Comparison of ENCODE assay signal across 15 cellular contexts in the genomic region with DNA sequence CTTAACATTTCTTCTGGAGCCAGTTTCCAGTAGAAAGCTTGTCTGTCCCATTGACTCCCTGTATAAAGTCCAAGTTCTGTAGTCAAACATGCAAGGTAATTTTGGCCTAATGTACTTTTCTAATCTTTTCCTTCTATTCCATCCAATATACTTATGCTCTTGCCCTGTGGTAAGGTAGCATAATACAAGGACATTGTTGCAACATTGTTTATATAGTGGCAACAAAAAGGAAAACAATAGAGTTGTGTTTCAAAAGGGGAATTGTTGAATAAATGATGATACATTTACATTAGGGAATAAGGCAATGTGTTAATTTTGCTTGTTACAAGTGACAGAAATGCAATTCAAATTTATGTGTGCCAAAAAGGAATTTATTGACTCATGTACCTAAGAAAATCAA. TPM values are rescaled to one million over a fixed set of nuclear protein-coding genes. Genes with fewer than 3 reads are reported as not detected.
DNase-seq lines count a peak whose midpoint lies in the region; ATAC-seq and TF ChIP-seq lines count a peak whose summit lies in the region.
"Had no signal": no experiment of that assay in that cellular context is flagged by ENCODE, and none has a peak within 500 bp of the region (broad histone marks: within the 10 kb centered on the region; RNA-seq: fewer than 3 reads in every experiment).

No MANE protein-coding gene starts in this region.

- H3K36me3 ChIP-seq in GM23248 (ENCODE audit: low read depth): peaks cover 3% of the 10 kb centered on the region; the same call in 1 of the 2 replicates
- peaks cover 53% of the 10 kb centered on the region for H3K36me3 ChIP-seq in SJSA1
- H3K36me3 ChIP-seq: BE2C had no signal

- H3F3A ChIP-seq in GM23248 (ENCODE audit: insufficient read depth): peaks cover 42% of the 10 kb centered on the region

- no peak overlapping the region for H3K9ac ChIP-seq in GM23248

- H3K4me3 Mint-ChIP-seq in osteocyte (ENCODE audit: unreplicated experiment): no peak overlapping the region
- H3K4me3 Mint-ChIP-seq: activated CD4-positive, alpha-beta T cell treated with anti-CD3 and anti-CD28 coated beads, Interleukin-2, amount 10 ng/mL, durations not matched to agents 7 days and 5 days; activated T-cell treated with anti-CD3 and anti-CD28 coated beads, Interleukin-2, amount 50 U/mL, for 4 hours; dendritic cell treated with granulocyte-macrophage colony-stimulating factor and Interleukin-4, amounts not matched to agents 40 ng/mL and 50 ng/mL, for 4 days had no signal

- H3K27ac Mint-ChIP-seq in osteocyte (ENCODE audit: unreplicated experiment): peak overlapping the region; percentile 85
- H3K27ac Mint-ChIP-seq: activated CD4-positive, alpha-beta T cell treated with anti-CD3 and anti-CD28 coated beads, Interleukin-2, amount 10 ng/mL, durations not matched to agents 7 days and 5 days; dendritic cell treated with granulocyte-macrophage colony-stimulating factor and Interleukin-4, amounts not matched to agents 40 ng/mL and 50 ng/mL, for 4 days had no signal

- no peaks in the 10 kb centered on the region for H4K20me1 ChIP-seq in GM23248 (ENCODE audit: insufficient read depth)

- H3K4me3 ChIP-seq in GM23248 (peak overlapping the region; percentile 34; the same call in 1 of the 2 replicates), SJSA1 (no peak overlapping the region)

- peak overlapping the region; percentile 61 for H3K27ac ChIP-seq in GM23248
- H3K27ac ChIP-seq in SJSA1: peak overlapping the region; percentile 45
- H3K27ac ChIP-seq in epithelial cell of prostate: peak overlapping the region; percentile 56

- H3K9me3 ChIP-seq in GM23248 (ENCODE audit: low read depth) (no peaks in the 10 kb centered on the region), SJSA1 (replicated peaks) (no peaks in the 10 kb centered on the region)
- H3K9me3 ChIP-seq: BE2C had no signal

- peaks cover 4% of the 10 kb centered on the region; the same call in 1 of the 2 replicates for H3K9me2 ChIP-seq in GM23248 (ENCODE audit: insufficient read depth)

- H3K4me2 ChIP-seq in GM23248 (ENCODE audit: unreplicated experiment): peak overlapping the region; percentile 62

- in situ Hi-C loops in GM23248 (cut with MboI): no loop called here

- H3K79me2 ChIP-seq in GM23248 (ENCODE audit: insufficient read depth): no peaks in the 10 kb centered on the region

- peaks cover 53% of the 10 kb centered on the region for H3K36me3 Mint-ChIP-seq in osteocyte (ENCODE audit: unreplicated experiment)

- peaks cover 43% of the 10 kb centered on the region for H3K4me1 ChIP-seq in GM23248 (ENCODE audit: insufficient read depth)
- H3K4me1 ChIP-seq in SJSA1 (replicated peaks): peaks cover 36% of the 10 kb centered on the region
- H3K4me1 ChIP-seq: BE2C had no signal

- no peak overlapping the region for H2AFZ ChIP-seq in GM23248

- H3K4me1 Mint-ChIP-seq in osteocyte (ENCODE audit: unreplicated experiment): peaks cover 36% of the 10 kb centered on the region
- H3K4me1 Mint-ChIP-seq: activated CD4-positive, alpha-beta T cell treated with anti-CD3 and anti-CD28 coated beads, Interleukin-2, amount 10 ng/mL, durations not matched to agents 7 days and 5 days had no signal

- TF ChIP-seq CTCF in osteocyte (IDR thresholded peaks at IDR 0.05): no peak

- no peak for ATAC-seq in GM21367 (IDR thresholded peaks at IDR 0.05; ENCODE audit: unreplicated experiment)
- ATAC-seq in GM21390 (IDR thresholded peaks at IDR 0.05; ENCODE audit: unreplicated experiment): no peak
- no peak for ATAC-seq in GM18861 (IDR thresholded peaks at IDR 0.05; ENCODE audit: unreplicated experiment)
- ATAC-seq: activated T-cell treated with anti-CD3 and anti-CD28 coated beads, Interleukin-2, amount 50 U/mL, for 4 hours had no signal

- H3K27me3 Mint-ChIP-seq in osteocyte (ENCODE audit: unreplicated experiment): no peaks in the 10 kb centered on the region
- H3K27me3 Mint-ChIP-seq: activated CD4-positive, alpha-beta T cell treated with anti-CD3 and anti-CD28 coated beads, Interleukin-2, amount 10 ng/mL, durations not matched to agents 7 days and 5 days; dendritic cell treated with granulocyte-macrophage colony-stimulating factor and Interleukin-4, amounts not matched to agents 40 ng/mL and 50 ng/mL, for 4 days had no signal

- H3K27me3 ChIP-seq in GM23248 (replicated peaks; ENCODE audit: insufficient read depth): no peaks in the 10 kb centered on the region
- H3K27me3 ChIP-seq in SJSA1 (replicated peaks): no peaks in the 10 kb centered on the region
- H3K27me3 ChIP-seq: BE2C had no signal

- DNase-seq in GM23248 (peak; percentile 46), SJSA1 (ENCODE audit: low read depth in 1 of 2, low spot score in 2 of 2) (no peak), epithelial cell of prostate (ENCODE audit: low read depth, low spot score) (no peak), osteocyte (ENCODE audit: extremely low spot score, unreplicated experiment) (no peak)
- no peak for DNase-seq in effector CD4-positive, alpha-beta T cell
- DNase-seq: activated CD4-positive, alpha-beta T cell treated with anti-CD3 and anti-CD28 coated beads, Interleukin-2, amount 10 ng/mL, durations not matched to agents 7 days and 5 days; activated T-cell treated with anti-CD3 and anti-CD28 coated beads, Interleukin-2, amount 50 U/mL, for 4 hours; BE2C; NCI-H2171; posterior cingulate gyrus; SHP77 had no signal

- no peaks in the 10 kb centered on the region for H3K9me3 Mint-ChIP-seq in osteocyte (ENCODE audit: unreplicated experiment)
- H3K9me3 Mint-ChIP-seq: activated CD4-positive, alpha-beta T cell treated with anti-CD3 and anti-CD28 coated beads, Interleukin-2, amount 10 ng/mL, durations not matched to agents 7 days and 5 days; activated T-cell treated with anti-CD3 and anti-CD28 coated beads, Interleukin-2, amount 50 U/mL, for 4 hours; dendritic cell treated with granulocyte-macrophage colony-stimulating factor and Interleukin-4, amounts not matched to agents 40 ng/mL and 50 ng/mL, for 4 days had no signal

RNA-seq across cellular contexts. Expression of a gene that starts 27.9 kb away (rescaled TPM):
- not detected in 2 replicates for total RNA-seq in GM23248 (2014; rRNA removed; shearing (Covaris generic))
- polyA plus RNA-seq in GM23248 (2016; fragmentation: Nextera tagmentation; extraction: Ambion mirVana): 0.25 TPM in 1 of 2 replicates, not detected in the other
- total RNA-seq in SJSA1 (2014; rRNA removed; shearing (Covaris generic)): not detected in 2 replicates
- not detected in 2 replicates for total RNA-seq in osteocyte

RNA-seq across cellular contexts. Expression of a gene that starts 44.7 kb away (rescaled TPM):
- total RNA-seq in GM23248 (2014; rRNA removed; shearing (Covaris generic)): 0.22 TPM in 1 of 2 replicates, not detected in the other
- polyA plus RNA-seq in GM23248 (2016; fragmentation: Nextera tagmentation; extraction: Ambion mirVana): 0.49 and 0.51 TPM in 2 replicates
- 0.47 and 1.2 TPM in 2 replicates for total RNA-seq in SJSA1 (2014; rRNA removed; shearing (Covaris generic))
- total RNA-seq in osteocyte: not detected in 2 replicates

RNA-seq across cellular contexts. Expression of a gene that starts 52.2 kb away (rescaled TPM):
- total RNA-seq in GM23248 (2014; rRNA removed; shearing (Covaris generic)): 0.86 and 0.89 TPM in 2 replicates
- polyA plus RNA-seq in GM23248 (2016; fragmentation: Nextera tagmentation; extraction: Ambion mirVana): 0.40 and 0.62 TPM in 2 replicates
- 7.6 and 10.7 TPM in 2 replicates for total RNA-seq in SJSA1 (2014; rRNA removed; shearing (Covaris generic))
- not detected in 2 replicates for total RNA-seq in osteocyte
